ENCODE assay signal across 8 cellular contexts in the genomic region with DNA sequence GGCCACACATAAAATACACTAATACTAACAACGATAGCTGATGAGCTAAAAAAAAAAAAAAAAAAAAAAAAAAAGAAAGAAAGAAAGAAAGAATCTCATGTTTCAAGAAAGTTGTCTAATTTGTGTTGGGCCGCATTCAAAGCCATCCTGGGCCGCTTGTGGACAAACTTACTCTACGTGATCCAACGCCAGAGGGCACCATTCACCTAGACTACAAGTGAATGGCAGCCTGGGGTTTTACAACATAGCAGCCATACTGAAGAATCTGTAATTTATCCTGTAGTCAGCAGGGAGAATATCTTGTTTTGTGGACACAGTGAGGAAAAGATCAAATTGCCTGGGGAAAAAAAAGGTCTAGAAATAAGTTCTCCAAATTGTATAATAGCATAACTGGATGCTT. TPM values are rescaled to one million over a fixed set of nuclear protein-coding genes. Genes with fewer than 3 reads are reported as not detected.
DNase-seq lines count a peak whose midpoint lies in the region; ATAC-seq and TF ChIP-seq lines count a peak whose summit lies in the region.

No MANE protein-coding gene starts in this region.

- no peaks in the 10 kb centered on the region for H3K36me3 ChIP-seq in prostate gland

- H3K27me3 ChIP-seq in foreskin keratinocyte (peaks cover 2% of the 10 kb centered on the region), prostate gland (replicated peaks; ENCODE audit: insufficient read depth) (no peaks in the 10 kb centered on the region)

- H3K4me1 ChIP-seq in foreskin keratinocyte (no peaks in the 10 kb centered on the region), prostate gland (replicated peaks) (no peaks in the 10 kb centered on the region)

- peak; percentile 88 for ATAC-seq in foreskin keratinocyte
- ATAC-seq in HG03095 (IDR thresholded peaks at IDR 0.05; ENCODE audit: unreplicated experiment): no peak
- no peak for ATAC-seq in GM21723 (IDR thresholded peaks at IDR 0.05; ENCODE audit: unreplicated experiment)

- H3K4me3 ChIP-seq in prostate gland: no peak overlapping the region

- H3K9me3 ChIP-seq in prostate gland: no peaks in the 10 kb centered on the region

- H3K27ac ChIP-seq in foreskin keratinocyte (no peak overlapping the region), prostate gland (no peak overlapping the region)

- intact Hi-C loops in prostate gland (cut with DNase I): no loop called here

- DNase-seq in DMS153 treated with DMSO at 0.1 percent for 48 hours (lab: John Stamatoyannopoulos, UW; ENCODE audit: unreplicated experiment) (peak; percentile 24), HCEC 1CT (peak; percentile 54), NCI-H510A treated with DMSO at 0.1 percent for 48 hours (lab: John Stamatoyannopoulos, UW) (peak; percentile 75), foreskin keratinocyte (peak in 1 of 2 donors; percentile 48), prostate gland (ENCODE audit: low spot score) (peak; percentile 78)
- DNase-seq in activated T-cell treated with anti-CD3 and anti-CD28 coated beads, Interleukin-2, amount 50 U/mL, for 1 hour: peak; percentile 38

- 13% methylated on average over 5 of the region's 5 CpGs for WGBS in prostate gland

- no peak for TF ChIP-seq POLR2A in prostate gland (IDR thresholded peaks at IDR 0.05)

- TF ChIP-seq CTCF in foreskin keratinocyte (conservative IDR thresholded peaks at IDR 0.05) (peak; percentile 81), prostate gland (IDR thresholded peaks at IDR 0.05) (peak; percentile 33 to 81 (median 52))

RNA-seq across cellular contexts. Expression of gene CYP2J2, which starts 47.0 kb away (rescaled TPM):
- total RNA-seq in foreskin keratinocyte (8.2 and 8.5 TPM in 2 replicates), prostate gland (1 to 10 TPM; 1.2 to 5.7 TPM)
- polyA plus RNA-seq in foreskin keratinocyte: 5.9 and 6.9 TPM in 2 replicates
